ENCODE assay signal across 20 cellular contexts in the genomic region with DNA sequence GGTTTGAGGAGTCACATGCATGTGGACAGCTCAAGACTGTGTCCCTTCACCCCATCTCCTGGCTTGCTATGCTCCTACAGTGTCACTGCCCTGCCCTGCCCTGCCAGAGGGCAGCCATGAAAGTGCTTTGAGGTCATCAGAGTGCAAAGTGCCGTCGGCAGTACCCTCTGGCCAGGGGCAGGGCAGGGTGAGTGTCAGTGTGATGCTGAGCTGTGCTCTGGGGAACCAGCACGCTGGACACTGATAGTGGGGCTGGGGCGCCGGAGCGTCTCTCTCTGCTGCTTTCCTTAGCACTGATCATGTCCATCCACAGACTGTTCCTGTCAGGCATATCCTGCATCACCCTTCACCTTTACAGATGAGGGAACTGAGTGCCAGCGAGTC. TPM values are rescaled to one million over a fixed set of nuclear protein-coding genes. Genes with fewer than 3 reads are reported as not detected.
DNase-seq lines count a peak whose midpoint lies in the region; ATAC-seq and TF ChIP-seq lines count a peak whose summit lies in the region.
"Had no signal": no experiment of that assay in that cellular context is flagged by ENCODE, and none has a peak within 500 bp of the region (broad histone marks: within the 10 kb centered on the region; RNA-seq: fewer than 3 reads in every experiment).

No MANE protein-coding gene starts in this region.

- H3K27ac ChIP-seq in CD8-positive, alpha-beta T cell (ENCODE audit: low read depth, low read length): no peak overlapping the region
- H3K27ac ChIP-seq in RWPE1 (peak overlapping the region; percentile 66), left ventricle myocardium inferior (replicated peaks) (peak overlapping the region; percentile 78), sigmoid colon (peak overlapping the region in 3 of 4 donors; percentile 39 to 67 (median 66))
- H3K27ac ChIP-seq: parathyroid adenoma had no signal

- H3K9me3 Mint-ChIP-seq in CD8-positive, alpha-beta T cell: no peaks in the 10 kb centered on the region
- H3K9me3 Mint-ChIP-seq: brain; CD4-positive, alpha-beta memory T cell had no signal

- peak overlapping the region; percentile 69 for H3K27ac Mint-ChIP-seq in CD8-positive, alpha-beta T cell

- TF ChIP-seq EP300 in sigmoid colon (IDR thresholded peaks at IDR 0.05): no peak

- ATAC-seq in CD8-positive, alpha-beta T cell: no peak
- no peak for ATAC-seq in GM18505 (IDR thresholded peaks at IDR 0.05; ENCODE audit: unreplicated experiment)

- POLR2A ChIA-PET in CD8-positive, alpha-beta T cell (lab: Charles Lee): interaction anchor here (0.9 to 3.7 kb wide), 2 partner anchors 15 to 39 kb away, joined by 3 to 21 read pairs; no protein-coding TSS in a partner anchor
- POLR2A ChIA-PET in RWPE1 (lab: Yijun Ruan, JAX; ENCODE audit: low non-redundant PET): no interaction called here

- intact Hi-C loops in CD8-positive, alpha-beta T cell (cut with DNase I, micrococcal nuclease): loop anchor here (2.0 to 5.0 kb wide), 2 partner anchors 36 to 127 kb away; no protein-coding TSS in a partner anchor
- intact Hi-C loops in left ventricle myocardium inferior (cut with micrococcal nuclease) (no loop called here), sigmoid colon (cut with DNase I) (no loop called here)

- CTCF ChIA-PET in CD8-positive, alpha-beta T cell (lab: Charles Lee): interaction anchor here (1.0 to 1.3 kb wide), 3 partner anchors 13 to 122 kb away, joined by 3 to 7 read pairs (median 4); no protein-coding TSS in a partner anchor
- CTCF ChIA-PET in RWPE1 (lab: Yijun Ruan, JAX): interaction anchor here (0.7 to 1.2 kb wide), 4 partner anchors 120 to 588 kb away, joined by 3 to 8 read pairs (median 3); no protein-coding TSS in a partner anchor

- H3K4me1 Mint-ChIP-seq in CD8-positive, alpha-beta T cell (ENCODE audit: low read depth): peaks cover 23% of the 10 kb centered on the region

- TF ChIP-seq POLR2A in sigmoid colon (IDR thresholded peaks at IDR 0.05): no peak
- no peak for TF ChIP-seq POLR2A in GM18505 (IDR thresholded peaks at IDR 0.05; ENCODE audit: borderline replicate concordance, extremely low read depth, insufficient read depth, insufficient read length)

- no peak for TF ChIP-seq CTCF in CD8-positive, alpha-beta T cell (IDR thresholded peaks at IDR 0.05)
- TF ChIP-seq CTCF in RWPE1 (conservative IDR thresholded peaks at IDR 0.05; ENCODE audit: low read depth): no peak
- no peak for TF ChIP-seq CTCF in left ventricle myocardium inferior (IDR thresholded peaks at IDR 0.05; ENCODE audit: borderline replicate concordance)
- no peak for TF ChIP-seq CTCF in sigmoid colon (IDR thresholded peaks at IDR 0.05)

- H3K27me3 Mint-ChIP-seq in CD8-positive, alpha-beta T cell (ENCODE audit: low read depth): no peaks in the 10 kb centered on the region
- H3K27me3 Mint-ChIP-seq: CD4-positive, alpha-beta memory T cell had no signal

- H3K9me3 ChIP-seq in CD8-positive, alpha-beta T cell (ENCODE audit: low read length): no peaks in the 10 kb centered on the region
- H3K9me3 ChIP-seq in left ventricle myocardium inferior (replicated peaks): no peaks in the 10 kb centered on the region
- no peaks in the 10 kb centered on the region for H3K9me3 ChIP-seq in sigmoid colon
- H3K9me3 ChIP-seq: uterus had no signal

- 78 to 87% methylated on average over 7 of the region's 7 CpGs for WGBS in sigmoid colon, 2 donors

- peaks cover 23% of the 10 kb centered on the region for H3K4me1 ChIP-seq in CD8-positive, alpha-beta T cell (ENCODE audit: insufficient read depth, low read length)
- H3K4me1 ChIP-seq in left ventricle myocardium inferior (peaks cover 56% of the 10 kb centered on the region), sigmoid colon (peaks cover 0 to 20% (median 14%) of the 10 kb centered on the region in 4 donors)

- no peak for DNase-seq in CD8-positive, alpha-beta T cell
- DNase-seq in RWPE1 (ENCODE audit: low spot score) (no peak), left ventricle myocardium inferior (no peak), sigmoid colon (no peak), CD1c-positive myeloid dendritic cell (ENCODE audit: extremely low spot score) (no peak), NCI-H2196 (lab: John Stamatoyannopoulos, UW; ENCODE audit: unreplicated experiment) (no peak)
- DNase-seq in activated CD8-positive, alpha-beta memory T cell treated with anti-CD3 and anti-CD28 coated beads for 24 hours: no peak
- DNase-seq: activated CD4-positive, alpha-beta T cell treated with anti-CD3 and anti-CD28 coated beads for 1 hour; CD4-positive, alpha-beta memory T cell; effector memory CD4-positive, alpha-beta T cell; NCI-H1694; NCI-H510A treated with DMSO at 0.1 percent for 48 hours; stimulated activated CD4-positive, alpha-beta T cell treated with anti-CD3 and anti-CD28 coated beads, Interleukin-2, amount 100 ng/mL, for 24 hours; stimulated activated CD8-positive, alpha-beta memory T cell treated with anti-CD3 and anti-CD28 coated beads, Interleukin-4, amount 100 ng/mL, for 48 hours; T-helper 1 cell; uterus had no signal

- no peaks in the 10 kb centered on the region for H3K27me3 ChIP-seq in CD8-positive, alpha-beta T cell (ENCODE audit: insufficient read depth, low read length)
- H3K27me3 ChIP-seq in left ventricle myocardium inferior (ENCODE audit: low read depth) (no peaks in the 10 kb centered on the region), sigmoid colon (no peaks in the 10 kb centered on the region)
- H3K27me3 ChIP-seq: uterus had no signal

- peaks cover 49% of the 10 kb centered on the region for H3K36me3 Mint-ChIP-seq in CD8-positive, alpha-beta T cell

- H3K4me3 ChIP-seq in CD8-positive, alpha-beta T cell (ENCODE audit: low read depth, low read length): no peak overlapping the region
- no peak overlapping the region for H3K4me3 ChIP-seq in left ventricle myocardium inferior
- H3K4me3 ChIP-seq in sigmoid colon: no peak overlapping the region
- H3K4me3 ChIP-seq: uterus had no signal

- no peak overlapping the region for H3K4me3 Mint-ChIP-seq in CD8-positive, alpha-beta T cell

- H3K36me3 ChIP-seq in CD8-positive, alpha-beta T cell (ENCODE audit: insufficient read depth, low read length): peaks cover 40% of the 10 kb centered on the region
- H3K36me3 ChIP-seq in left ventricle myocardium inferior (peaks cover 51% of the 10 kb centered on the region), sigmoid colon (peaks cover 29 to 56% (median 46%) of the 10 kb centered on the region in 4 donors)
- H3K36me3 ChIP-seq: uterus had no signal

RNA-seq across cellular contexts. Expression of a gene that starts 1.6 kb away (rescaled TPM):
- total RNA-seq in CD8-positive, alpha-beta T cell: under 1 TPM in 1 of 2 experiments, not detected in 1; 0.22 TPM
- total RNA-seq in left ventricle myocardium inferior (not detected), sigmoid colon (not detected)
- polyA plus RNA-seq in sigmoid colon: under 1 TPM in 1 of 3 donors, not detected in 2; 0.07 TPM
- total RNA-seq: fibroblast of villous mesenchyme, uterus had no signal

RNA-seq across cellular contexts. Expression of a gene that starts 41.8 kb away (rescaled TPM):
- 100 to 1,000 TPM; 527 to 558 TPM for total RNA-seq in CD8-positive, alpha-beta T cell
- 8.7 TPM for total RNA-seq in left ventricle myocardium inferior
- total RNA-seq in sigmoid colon: 10 to 100 TPM in 3 of 4 donors, 1 to 10 TPM in 1; 8.9 to 12.7 (median 11.0) TPM
- 10 to 100 TPM in 2 of 3 donors, 1 to 10 TPM in 1; 9.2 to 35.5 (median 10.8) TPM for polyA plus RNA-seq in sigmoid colon

RNA-seq across cellular contexts. Expression of a gene that starts 53.4 kb away (rescaled TPM):
- total RNA-seq in CD8-positive, alpha-beta T cell: 10 to 100 TPM; 38.1 to 39.1 TPM
- total RNA-seq in left ventricle myocardium inferior (14.8 TPM), sigmoid colon (10 to 100 TPM in 3 of 4 donors, 1 to 10 TPM in 1; 9.2 to 28.5 (median 14.1) TPM)
- 10 to 100 TPM in 1 of 3 donors, 1 to 10 TPM in 2; 7.2 to 20.8 (median 9.0) TPM for polyA plus RNA-seq in sigmoid colon

Comparison
In these comparisons a context has a peak if more than half of its experiments do, and no peak if none do; other contexts are left out.
1. RNA of a gene that starts 41.8 kb away (total RNA-seq): 527 to 558 TPM in CD8-positive, alpha-beta T cell; 8.9 to 12.7 TPM in sigmoid colon and 8.7 TPM in left ventricle myocardium inferior (single experiment); every median in the first group is over 10 times any median in the second.
2. intact Hi-C loops: an anchor here in CD8-positive, alpha-beta T cell (2.0 to 5.0 kb wide); none called in left ventricle myocardium inferior and sigmoid colon.